22 cellular contexts compared by ENCODE assay signal in the genomic region with DNA sequence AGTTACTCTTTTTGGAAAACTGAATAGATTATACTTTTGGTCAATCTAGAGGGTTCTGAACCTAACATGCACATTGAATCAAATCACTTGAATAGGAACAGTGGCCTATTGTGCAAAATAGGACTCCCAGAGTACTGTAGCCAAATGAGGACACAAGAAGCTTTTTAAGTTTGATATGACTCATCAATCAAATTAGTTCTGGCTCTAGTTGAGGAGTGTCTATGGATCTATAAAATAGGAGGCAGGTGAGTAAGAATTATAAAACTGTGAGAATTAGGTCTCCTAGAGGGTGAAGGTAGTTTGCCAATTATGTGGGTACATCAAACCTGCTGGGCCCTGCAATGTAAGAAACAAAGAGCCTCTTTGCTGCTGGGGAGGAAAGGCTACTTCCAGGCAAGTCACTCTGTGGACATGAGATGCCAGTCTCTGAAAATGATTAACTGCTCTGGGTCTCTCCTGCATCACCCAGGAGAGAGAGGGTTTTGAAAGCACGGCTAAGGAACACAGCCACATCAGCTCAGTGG.
DNase-seq lines count a peak whose midpoint lies in the region; ATAC-seq and TF ChIP-seq lines count a peak whose summit lies in the region.
"Had no signal": no experiment of that assay in that cellular context is flagged by ENCODE, and none has a peak within 500 bp of the region (broad histone marks: within the 10 kb centered on the region; RNA-seq: fewer than 3 reads in every experiment).

No MANE protein-coding gene starts in this region.

- TF ChIP-seq CTCF in heart left ventricle (IDR thresholded peaks at IDR 0.05) (no peak), thyroid gland (IDR thresholded peaks at IDR 0.05) (no peak)

- no peaks in the 10 kb centered on the region for H3K36me3 ChIP-seq in heart left ventricle
- no peaks in the 10 kb centered on the region for H3K36me3 ChIP-seq in thyroid gland
- H3K36me3 ChIP-seq: breast epithelium, gastrocnemius medialis, MG63, neural progenitor cell, upper lobe of left lung had no signal

- peaks cover 0 to 77% (median 47%) of the 10 kb centered on the region in 12 donors for H3K4me1 ChIP-seq in heart left ventricle
- H3K4me1 ChIP-seq in thyroid gland, result peaks cover 36 to 61% of the 10 kb centered on the region in 2 donors

- H3K9me3 ChIP-seq in heart left ventricle (no peaks in the 10 kb centered on the region), thyroid gland (no peaks in the 10 kb centered on the region)
- H3K9me3 ChIP-seq: breast epithelium, gastrocnemius medialis, MG63, upper lobe of left lung had no signal

- 44 to 72% (median 55%) methylated on average over 1 of the region's 1 CpG for WGBS in heart left ventricle, 4 donors
- 73 to 78% methylated on average over 1 of the region's 1 CpG for WGBS in thyroid gland, 2 donors

- intact Hi-C loops in heart left ventricle (cut with DNase I) (loop anchor here in 2 of 10 donors (5.0 to 10.0 kb wide), 2 partner anchors 67 to 134 kb away; no protein-coding TSS in a partner anchor), Right ventricle myocardium inferior (cut with DNase I) (no loop called here), thyroid gland (cut with DNase I) (no loop called here)

- H3K27ac ChIP-seq in heart left ventricle, result no peak overlapping the region
- peak overlapping the region; percentile 43 to 67 (median 53) for H3K27ac ChIP-seq in thyroid gland
- H3K27ac ChIP-seq: breast epithelium, gastrocnemius medialis, neural progenitor cell, SK-N-MC, upper lobe of left lung had no signal

- no peak for TF ChIP-seq POLR2A in heart left ventricle (IDR thresholded peaks at IDR 0.05)
- TF ChIP-seq POLR2A in thyroid gland (IDR thresholded peaks at IDR 0.05), result no peak

- H3K27me3 ChIP-seq in heart left ventricle (no peaks in the 10 kb centered on the region), thyroid gland (no peaks in the 10 kb centered on the region)
- H3K27me3 ChIP-seq: breast epithelium, gastrocnemius medialis, MG63, neural progenitor cell, upper lobe of left lung had no signal

- DNase-seq in heart left ventricle, result no peak
- DNase-seq in Right ventricle myocardium inferior (ENCODE audit: missing footprints), result no peak
- peak; percentile 91 for DNase-seq in foreskin melanocyte
- DNase-seq in middle frontal gyrus (ENCODE audit: extremely low spot score, low spot score), result peak; percentile 49
- DNase-seq in thyroid gland, result no peak
- no peak for DNase-seq in H4 (ENCODE audit: low spot score)
- no peak for DNase-seq in glomerular visceral epithelial cell (ENCODE audit: extremely low spot score)
- DNase-seq: activated CD4-positive, CD25-positive, alpha-beta regulatory T cell treated with anti-CD3 and anti-CD28 coated beads, Interleukin-2, amount 50 U/mL, for 72 hours; DMS79; gastrocnemius medialis; mesendoderm; MG63; NCI-H187 treated with DMSO at 0.1 percent for 48 hours; NCI-H524 treated with DMSO at 0.1 percent for 48 hours; retina; stimulated activated naive CD4-positive, alpha-beta T cell; T1000; upper lobe of left lung had no signal

- ATAC-seq in heart left ventricle (peak in 3 of 4 donors; percentile 36 to 60 (median 52)), Right ventricle myocardium inferior (no peak), GM19395 (IDR thresholded peaks at IDR 0.05; ENCODE audit: unreplicated experiment) (no peak)

- no peak overlapping the region for H3K4me3 ChIP-seq in heart left ventricle
- no peak overlapping the region for H3K4me3 ChIP-seq in thyroid gland (replicated peaks in 1 of 3)
- H3K4me3 ChIP-seq: breast epithelium, gastrocnemius medialis, MG63, neural progenitor cell, SK-N-MC, upper lobe of left lung had no signal

Comparison
In these comparisons a context has a peak if more than half of its experiments do, and no peak if none do; other contexts are left out.
1. ATAC-seq: peak in heart left ventricle (3 of 4); none in Right ventricle myocardium inferior (single experiment) and GM19395 (single experiment).
2. DNase-seq: peak in foreskin melanocyte (single experiment) and middle frontal gyrus (single experiment); none in heart left ventricle (0 of 5), Right ventricle myocardium inferior (single experiment), thyroid gland (0 of 2), H4 (single experiment) and glomerular visceral epithelial cell (single experiment).
3. H3K27ac ChIP-seq: peak in thyroid gland (3 of 3); none in heart left ventricle (0 of 12).